Comparison of ENCODE assay signal across 8 cellular contexts in the genomic region with DNA sequence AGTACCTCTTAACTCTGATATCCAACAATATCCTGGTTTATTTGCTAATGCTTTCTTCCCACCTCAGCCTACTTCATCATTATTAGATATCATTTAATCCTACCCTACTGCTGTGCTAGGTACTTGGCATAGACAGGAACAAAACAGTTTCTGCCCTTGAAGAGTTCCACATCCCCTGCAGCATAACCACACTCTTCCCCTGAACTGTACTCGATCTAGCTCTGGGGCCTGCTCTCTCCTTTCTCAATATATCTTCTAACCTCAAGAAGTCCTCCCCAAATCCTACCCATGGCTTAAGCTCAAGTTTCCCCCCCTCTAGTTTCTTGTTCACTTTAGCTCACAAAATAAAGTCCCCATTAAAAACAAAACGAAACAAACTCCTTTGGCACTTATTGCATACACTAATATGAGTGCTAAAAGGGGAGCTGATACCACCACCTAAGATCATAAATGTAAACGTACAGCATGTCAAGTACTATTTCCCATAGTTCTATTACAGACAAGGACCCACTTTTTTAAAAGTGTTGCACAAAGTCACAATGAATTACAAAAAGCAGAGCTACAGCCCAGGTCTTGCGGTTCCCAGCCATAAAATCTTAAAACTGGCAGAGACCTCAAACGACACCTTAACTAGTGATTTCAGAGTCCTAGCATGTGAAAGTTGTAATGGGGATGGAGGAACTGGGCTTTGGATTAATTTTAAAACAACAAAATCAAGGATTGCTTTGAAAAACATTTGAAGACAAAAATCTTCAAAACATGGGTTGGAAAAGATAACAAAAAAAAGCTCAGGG.
DNase-seq lines count a peak whose midpoint lies in the region; ATAC-seq and TF ChIP-seq lines count a peak whose summit lies in the region.

No MANE protein-coding gene starts in this region.

- H3K9me3 Mint-ChIP-seq in glutamatergic neuron (ENCODE audit: unreplicated experiment), result peaks cover 11% of the 10 kb centered on the region
- no peaks in the 10 kb centered on the region for H3K9me3 Mint-ChIP-seq in stimulated activated memory B cell treated with anti-CD40 and anti-IgM and Interleukin-4, amounts not matched to agents 10 μg/mL and 1 μg/mL and 100 μg/mL, for 72 hours

- H3K36me3 Mint-ChIP-seq in glutamatergic neuron (ENCODE audit: unreplicated experiment), result no peaks in the 10 kb centered on the region
- H3K36me3 Mint-ChIP-seq in stimulated activated memory B cell treated with anti-CD40 and anti-IgM and Interleukin-4, amounts not matched to agents 10 μg/mL and 1 μg/mL and 100 μg/mL, for 72 hours, result peaks cover 4% of the 10 kb centered on the region

- H3K36me3 ChIP-seq in SK-N-SH (replicated peaks in 1 of 2; ENCODE audit: control insufficient read depth in 1 of 2, insufficient read depth in 2 of 2, low read length in 1 of 2) (peaks cover 0 to 7% of the 10 kb centered on the region in 2 experiments), OCI-LY3 (replicated peaks; ENCODE audit: low read depth, low read length) (peaks cover 10% of the 10 kb centered on the region)

- in situ Hi-C loops in GM13976 (cut with MboI; ENCODE audit: low sequenced_read_pairs, unreplicated experiment), result no loop called here

- H3K4me3 ChIP-seq in SK-N-SH (ENCODE audit: low read depth in 2 of 2, low read length in 1 of 2), result peak overlapping the region in 1 of 2 experiments; percentile 87; a peak in 1 of 4 replicates
- H3K4me3 ChIP-seq in OCI-LY3 (ENCODE audit: low read length), result peak overlapping the region; percentile 85

- H3K27me3 ChIP-seq in SK-N-SH (ENCODE audit: insufficient read depth) (no peaks in the 10 kb centered on the region), OCI-LY3 (ENCODE audit: low read depth, low read length) (no peaks in the 10 kb centered on the region)

- CTCF ChIA-PET in SK-N-SH (lab: Yijun Ruan, JAX), result interaction anchor here (3.1 kb wide), 1 partner anchor 49 kb away, joined by 11 read pairs; no protein-coding TSS in a partner anchor

- WGBS in SK-N-SH (ENCODE audit: low lambda C conversion rate), result 86% methylated on average over 5 of the region's 5 CpGs

- DNase-seq in SK-N-SH, result no peak
- DNase-seq in glutamatergic neuron, result no peak
- no peak for DNase-seq in nucleus accumbens (lab: John Stamatoyannopoulos, UW)
- DNase-seq in HT-29 (ENCODE audit: low spot score), result no peak
- no peak for DNase-seq in GM13976 (ENCODE audit: low spot score)

- H3K9me3 ChIP-seq in SK-N-SH, result no peaks in the 10 kb centered on the region
- no peaks in the 10 kb centered on the region for H3K9me3 ChIP-seq in OCI-LY3 (ENCODE audit: insufficient read depth, low read length)

- peaks cover 14% of the 10 kb centered on the region for H3F3A ChIP-seq in SK-N-SH (replicated peaks; ENCODE audit: insufficient read depth)

- H3K27me3 Mint-ChIP-seq in glutamatergic neuron (ENCODE audit: unreplicated experiment), result peaks cover 7% of the 10 kb centered on the region
- H3K27me3 Mint-ChIP-seq in stimulated activated memory B cell treated with anti-CD40 and anti-IgM and Interleukin-4, amounts not matched to agents 10 μg/mL and 1 μg/mL and 100 μg/mL, for 72 hours, result no peaks in the 10 kb centered on the region

- no peak for TF ChIP-seq CTCF in SK-N-SH (IDR thresholded peaks at IDR 0.05)
- no peak for TF ChIP-seq CTCF in OCI-LY3 (IDR thresholded peaks at IDR 0.05; ENCODE audit: low read depth, low read length)
- no peak for TF ChIP-seq CTCF in glutamatergic neuron (IDR thresholded peaks at IDR 0.05; ENCODE audit: partially characterized antibody, unreplicated experiment)
- TF ChIP-seq CTCF in GM13976 (IDR thresholded peaks at IDR 0.05; ENCODE audit: borderline replicate concordance, control extremely low read depth, extremely low read depth, insufficient read depth, missing control alignments), result no peak

- H2AFZ ChIP-seq in SK-N-SH (ENCODE audit: low read depth) (peak overlapping the region; percentile 71; the same call in 1 of the 2 replicates), OCI-LY3 (ENCODE audit: low read depth, low read length) (peak overlapping the region; percentile 84)

- peaks cover 32% of the 10 kb centered on the region for H3K79me2 ChIP-seq in SK-N-SH (ENCODE audit: insufficient read depth)
- H3K79me2 ChIP-seq in OCI-LY3 (ENCODE audit: low read length), result peaks cover 36% of the 10 kb centered on the region

- no peaks in the 10 kb centered on the region; the same call in 1 of the 2 replicates for H3K9me2 ChIP-seq in SK-N-SH

- H3K4me2 ChIP-seq in SK-N-SH (peak overlapping the region; percentile 67; the same call in 1 of the 2 replicates), OCI-LY3 (ENCODE audit: low read length) (peak overlapping the region; percentile 96)

- H3K4me1 Mint-ChIP-seq in glutamatergic neuron (ENCODE audit: low read depth, unreplicated experiment), result peaks cover 13% of the 10 kb centered on the region
- H3K4me1 Mint-ChIP-seq in stimulated activated memory B cell treated with anti-CD40 and anti-IgM and Interleukin-4, amounts not matched to agents 10 μg/mL and 1 μg/mL and 100 μg/mL, for 72 hours, result peaks cover 41% of the 10 kb centered on the region

- peak overlapping the region; percentile 87 for H3K4me3 Mint-ChIP-seq in glutamatergic neuron (ENCODE audit: unreplicated experiment)
- H3K4me3 Mint-ChIP-seq in stimulated activated memory B cell treated with anti-CD40 and anti-IgM and Interleukin-4, amounts not matched to agents 10 μg/mL and 1 μg/mL and 100 μg/mL, for 72 hours, result peak overlapping the region; percentile 83

- H3K9ac ChIP-seq in SK-N-SH (peak overlapping the region; percentile 46), OCI-LY3 (ENCODE audit: low read length) (peak overlapping the region; percentile 81)

- TF ChIP-seq RAD21 in SK-N-SH (IDR thresholded peaks at IDR 0.05; ENCODE audit: low read length), result no peak

- H3K4me1 ChIP-seq in SK-N-SH (ENCODE audit: control insufficient read depth in 1 of 2, insufficient read depth in 2 of 2, low read depth in 1 of 2, low read length in 1 of 2) (peaks cover 8 to 18% of the 10 kb centered on the region in 2 experiments), OCI-LY3 (ENCODE audit: low read length) (peaks cover 29% of the 10 kb centered on the region)

- peaks cover 31% of the 10 kb centered on the region for H4K20me1 ChIP-seq in SK-N-SH (ENCODE audit: insufficient read depth)
- H4K20me1 ChIP-seq in OCI-LY3 (ENCODE audit: insufficient read depth, low read length), result peaks cover 30% of the 10 kb centered on the region

- POLR2A ChIA-PET in SK-N-SH (lab: Yijun Ruan, JAX), result no interaction called here

- ATAC-seq in SK-N-SH treated with all-trans-retinoic acid at 6 μM for 48 hours, result no peak
- ATAC-seq in stimulated activated memory B cell treated with anti-CD40 and anti-IgM and Interleukin-4, amounts not matched to agents 10 μg/mL and 1 μg/mL and 100 μg/mL, for 72 hours, result no peak

- H3K27ac ChIP-seq in SK-N-SH (ENCODE audit: low read depth in 2 of 2, low read length in 1 of 2) (no peak overlapping the region; a peak in 1 of 4 replicates), OCI-LY3 (ENCODE audit: low read length) (no peak overlapping the region)

- peak overlapping the region; percentile 79 for H3K27ac Mint-ChIP-seq in glutamatergic neuron (ENCODE audit: unreplicated experiment)
- H3K27ac Mint-ChIP-seq in stimulated activated memory B cell treated with anti-CD40 and anti-IgM and Interleukin-4, amounts not matched to agents 10 μg/mL and 1 μg/mL and 100 μg/mL, for 72 hours, result peak overlapping the region; percentile 91

- TF ChIP-seq EP300 in SK-N-SH (IDR thresholded peaks at IDR 0.05; ENCODE audit: borderline replicate concordance in 1 of 2, low read depth in 1 of 2, low read length in 1 of 2), result no peak

TF ChIP-seq in SK-N-SH, 30 proteins besides CTCF, POLR2A, EP300 and RAD21 (continues in another document):
- TF ChIP-seq RCOR1 (IDR thresholded peaks at IDR 0.05; ENCODE audit: low read length) (no peak), NRF1 (IDR thresholded peaks at IDR 0.05; ENCODE audit: low read depth, low read length) (no peak), FOXM1 (IDR thresholded peaks at IDR 0.05; ENCODE audit: low read depth) (no peak), SMC3 (IDR thresholded peaks at IDR 0.05; ENCODE audit: low read depth, low read length) (no peak), RFX5 (IDR thresholded peaks at IDR 0.05; ENCODE audit: low read length) (no peak), TAF1 (IDR thresholded peaks at IDR 0.05; ENCODE audit: borderline replicate concordance, low read depth, low read length) (no peak), RXRA (IDR thresholded peaks at IDR 0.05; ENCODE audit: borderline replicate concordance, low read depth) (no peak), POLR2AphosphoS5 (IDR thresholded peaks at IDR 0.05; ENCODE audit: low read depth, low read length) (no peak), MXI1 (IDR thresholded peaks at IDR 0.05; ENCODE audit: low read depth, low read length) (no peak)
- TF ChIP-seq, protein P1, sequence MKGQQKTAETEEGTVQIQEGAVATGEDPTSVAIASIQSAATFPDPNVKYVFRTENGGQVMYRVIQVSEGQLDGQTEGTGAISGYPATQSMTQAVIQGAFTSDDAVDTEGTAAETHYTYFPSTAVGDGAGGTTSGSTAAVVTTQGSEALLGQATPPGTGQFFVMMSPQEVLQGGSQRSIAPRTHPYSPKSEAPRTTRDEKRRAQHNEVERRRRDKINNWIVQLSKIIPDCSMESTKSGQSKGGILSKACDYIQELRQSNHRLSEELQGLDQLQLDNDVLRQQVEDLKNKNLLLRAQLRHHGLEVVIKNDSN (IDR thresholded peaks at IDR 0.05; ENCODE audit: borderline replicate concordance, low read depth), result no peak

TF ChIP-seq in SK-N-SH treated with all-trans-retinoic acid at 6 μM for 48 hours, 23 proteins besides CTCF, POLR2A, EP300 and RAD21 (continues in another document):
- TF ChIP-seq TOX (CRISPR knock-in tag; IDR thresholded peaks at IDR 0.05; ENCODE audit: borderline replicate concordance) (no peak), OSR1 (CRISPR knock-in tag; IDR thresholded peaks at IDR 0.05) (no peak), ARNTL (CRISPR knock-in tag; IDR thresholded peaks at IDR 0.05; ENCODE audit: borderline replicate concordance, low read depth) (no peak), PPARA (CRISPR knock-in tag; IDR thresholded peaks at IDR 0.05; ENCODE audit: borderline replicate concordance) (no peak)
- TF ChIP-seq, protein P2, sequence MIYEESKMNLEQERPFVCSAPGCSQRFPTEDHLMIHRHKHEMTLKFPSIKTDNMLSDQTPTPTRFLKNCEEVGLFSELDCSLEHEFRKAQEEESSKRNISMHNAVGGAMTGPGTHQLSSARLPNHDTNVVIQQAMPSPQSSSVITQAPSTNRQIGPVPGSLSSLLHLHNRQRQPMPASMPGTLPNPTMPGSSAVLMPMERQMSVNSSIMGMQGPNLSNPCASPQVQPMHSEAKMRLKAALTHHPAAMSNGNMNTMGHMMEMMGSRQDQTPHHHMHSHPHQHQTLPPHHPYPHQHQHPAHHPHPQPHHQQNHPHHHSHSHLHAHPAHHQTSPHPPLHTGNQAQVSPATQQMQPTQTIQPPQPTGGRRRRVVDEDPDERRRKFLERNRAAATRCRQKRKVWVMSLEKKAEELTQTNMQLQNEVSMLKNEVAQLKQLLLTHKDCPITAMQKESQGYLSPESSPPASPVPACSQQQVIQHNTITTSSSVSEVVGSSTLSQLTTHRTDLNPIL (CRISPR knock-in tag; IDR thresholded peaks at IDR 0.05; ENCODE audit: low read depth), result no peak
